16 cellular contexts compared by ENCODE assay signal in genomic region chr20:47818996-47819609, GRCh38.
"Had no signal": no experiment of that assay in that cellular context is flagged by ENCODE, and none has a peak within 500 bp of the region (broad histone marks: within the 10 kb centered on the region; RNA-seq: fewer than 3 reads in every experiment).

No MANE protein-coding gene starts in this region.

- H3K27ac Mint-ChIP-seq: activated CD8-positive, alpha-beta T cell treated with anti-CD3 and anti-CD28 coated beads, Interleukin-2, amount 10 ng/mL, durations not matched to agents 7 days and 5 days; memory B cell had no signal

- H3K27ac ChIP-seq: epithelial cell of prostate, gastrocnemius medialis, left lung, parathyroid adenoma, tibial artery, vagina had no signal

- H3K36me3 ChIP-seq: gastrocnemius medialis, left lung, tibial artery, vagina had no signal

- H3K27me3 ChIP-seq: vagina had no signal

- H3K4me3 ChIP-seq: gastrocnemius medialis, left lung, tibial artery, vagina had no signal

- DNase-seq: activated CD4-positive, alpha-beta T cell treated with anti-CD3 and anti-CD28 coated beads for 48 hours; activated CD8-positive, alpha-beta memory T cell treated with anti-CD3 and anti-CD28 coated beads, Interleukin-2, amount 50 U/mL, for 48 hours; activated CD8-positive, alpha-beta T cell treated with anti-CD3 and anti-CD28 coated beads, Interleukin-2, amount 10 ng/mL, durations not matched to agents 7 days and 5 days; activated naive CD4-positive, alpha-beta T cell treated with anti-CD3 and anti-CD28 coated beads, Interleukin-2, amount 50 U/mL, for 16 hours; central memory CD4-positive, alpha-beta T cell; cortex of kidney; effector CD8-positive, alpha-beta T cell; gastrocnemius medialis; left lung; retina; stimulated activated CD4-positive, alpha-beta T cell treated with anti-CD3 and anti-CD28 coated beads, Interleukin-4, amount 100 ng/mL, for 4 hours had no signal

- H3K4me3 Mint-ChIP-seq: activated CD8-positive, alpha-beta T cell treated with anti-CD3 and anti-CD28 coated beads, Interleukin-2, amount 10 ng/mL, durations not matched to agents 7 days and 5 days; memory B cell had no signal

- H3K4me1 ChIP-seq: gastrocnemius medialis, left lung, parathyroid adenoma, tibial artery, vagina had no signal

- H3K9ac ChIP-seq: parathyroid adenoma had no signal

- H3K9me3 ChIP-seq: gastrocnemius medialis, left lung, vagina had no signal
